In the genomic region with DNA sequence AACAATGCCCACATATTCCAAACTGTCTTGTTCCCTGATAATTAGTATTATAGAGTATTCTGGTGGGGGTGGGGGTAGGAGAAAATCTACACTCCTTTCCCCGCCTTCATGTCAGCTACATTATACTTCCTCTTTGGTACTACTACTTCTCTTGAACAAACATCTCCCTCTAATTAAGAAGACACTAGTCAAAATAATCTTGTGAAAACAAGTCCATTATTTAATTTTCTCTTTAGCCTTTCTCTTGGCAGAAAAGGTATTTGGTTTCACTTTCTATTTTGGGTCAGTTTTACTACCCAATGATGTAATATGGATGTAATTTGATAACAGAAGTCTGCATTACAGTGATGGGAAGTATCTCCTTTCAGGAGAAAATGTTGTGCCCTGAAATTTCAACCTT, we compare ENCODE assay signal across 11 cellular contexts.
DNase-seq lines count a peak whose midpoint lies in the region; ATAC-seq and TF ChIP-seq lines count a peak whose summit lies in the region.
"Had no signal": no experiment of that assay in that cellular context is flagged by ENCODE, and none has a peak within 500 bp of the region (broad histone marks: within the 10 kb centered on the region; RNA-seq: fewer than 3 reads in every experiment).

No MANE protein-coding gene starts in this region.

- H3K4me2 ChIP-seq in OCI-LY3 (ENCODE audit: low read length) = peak overlapping the region; percentile 4

- H3K27me3 ChIP-seq in OCI-LY3 (ENCODE audit: low read depth, low read length) = no peaks in the 10 kb centered on the region

- H3K79me2 ChIP-seq in OCI-LY3 (ENCODE audit: low read length) = no peaks in the 10 kb centered on the region

- no peak for TF ChIP-seq CTCF in OCI-LY3 (IDR thresholded peaks at IDR 0.05; ENCODE audit: low read depth, low read length)

- no peaks in the 10 kb centered on the region for H3K9me3 ChIP-seq in OCI-LY3 (ENCODE audit: insufficient read depth, low read length)

- no peak overlapping the region for H3K27ac ChIP-seq in OCI-LY3 (ENCODE audit: low read length)

- H3K4me1 Mint-ChIP-seq in activated naive CD4-positive, alpha-beta T cell treated with anti-CD3 and anti-CD28 coated beads, Interleukin-2, amount 10 ng/mL, durations not matched to agents 7 days and 5 days = peaks cover 6% of the 10 kb centered on the region
- H3K4me1 Mint-ChIP-seq in stimulated activated effector memory CD8-positive, alpha-beta T cell treated with anti-CD3 and anti-CD28 coated beads, Interleukin-12 subunit alpha, Interleukin-12 subunit beta, amount 100 ng/mL, for 72 hours = no peaks in the 10 kb centered on the region

- no peaks in the 10 kb centered on the region for H3K36me3 ChIP-seq in OCI-LY3 (replicated peaks; ENCODE audit: low read depth, low read length)

- no peak for DNase-seq in activated naive CD4-positive, alpha-beta T cell treated with anti-CD3 and anti-CD28 coated beads, Interleukin-2, amount 10 ng/mL, durations not matched to agents 7 days and 5 days
- DNase-seq in activated naive CD4-positive, alpha-beta T cell treated with Interleukin-2 at 50 U/mL for 16 hours = no peak
- peak; percentile 38 to 72 for DNase-seq in erythroblast (lab: John Stamatoyannopoulos, UW)
- no peak for DNase-seq in stimulated activated effector memory CD8-positive, alpha-beta T cell treated with anti-CD3 and anti-CD28 coated beads, Interleukin-12 subunit alpha, Interleukin-12 subunit beta, amount 100 ng/mL, for 72 hours (ENCODE audit: low spot score in 2 of 2)
- DNase-seq: GOT3, islet precursor cell, NCI-H1694 had no signal

- no peaks in the 10 kb centered on the region for H4K20me1 ChIP-seq in OCI-LY3 (ENCODE audit: insufficient read depth, low read length)

- CTCF ChIA-PET in activated naive CD4-positive, alpha-beta T cell treated with anti-CD3 and anti-CD28 coated beads, Interleukin-2, amount 10 ng/mL, durations not matched to agents 7 days and 5 days (lab: Charles Lee) = interaction anchor here (1.3 kb wide), 1 partner anchor 8 kb away, joined by 3 read pairs; no protein-coding TSS in a partner anchor

- 0 out of 2 replicates have a peak overlapping the region, but pooled peaks have one; percentile 1 for H2AFZ ChIP-seq in OCI-LY3 (ENCODE audit: low read depth, low read length)

- H3K4me3 Mint-ChIP-seq in activated naive CD4-positive, alpha-beta T cell treated with anti-CD3 and anti-CD28 coated beads, Interleukin-2, amount 10 ng/mL, durations not matched to agents 7 days and 5 days = no peak overlapping the region
- no peak overlapping the region for H3K4me3 Mint-ChIP-seq in stimulated activated effector memory CD8-positive, alpha-beta T cell treated with anti-CD3 and anti-CD28 coated beads, Interleukin-12 subunit alpha, Interleukin-12 subunit beta, amount 100 ng/mL, for 72 hours

- H3K36me3 Mint-ChIP-seq in activated naive CD4-positive, alpha-beta T cell treated with anti-CD3 and anti-CD28 coated beads, Interleukin-2, amount 10 ng/mL, durations not matched to agents 7 days and 5 days = no peaks in the 10 kb centered on the region
- H3K36me3 Mint-ChIP-seq in stimulated activated effector memory CD8-positive, alpha-beta T cell treated with anti-CD3 and anti-CD28 coated beads, Interleukin-12 subunit alpha, Interleukin-12 subunit beta, amount 100 ng/mL, for 72 hours = no peaks in the 10 kb centered on the region

- no peak for ATAC-seq in stimulated activated effector memory CD8-positive, alpha-beta T cell treated with anti-CD3 and anti-CD28 coated beads, Interleukin-12 subunit alpha, Interleukin-12 subunit beta, amount 100 ng/mL, for 72 hours
- ATAC-seq in HG02981 (IDR thresholded peaks at IDR 0.05; ENCODE audit: unreplicated experiment) (no peak), HG03439 (IDR thresholded peaks at IDR 0.05; ENCODE audit: unreplicated experiment) (no peak), GM18517 (IDR thresholded peaks at IDR 0.05; ENCODE audit: unreplicated experiment) (no peak)

- no peak for TF ChIP-seq POLR2A in erythroblast (IDR thresholded peaks at IDR 0.05; ENCODE audit: low read length)

- H3K9ac ChIP-seq in OCI-LY3 (ENCODE audit: low read length) = no peak overlapping the region

- H3K4me3 ChIP-seq in OCI-LY3 (ENCODE audit: low read length) = no peak overlapping the region

- no peaks in the 10 kb centered on the region for H3K27me3 Mint-ChIP-seq in activated naive CD4-positive, alpha-beta T cell treated with anti-CD3 and anti-CD28 coated beads, Interleukin-2, amount 10 ng/mL, durations not matched to agents 7 days and 5 days

- H3K27ac Mint-ChIP-seq in activated naive CD4-positive, alpha-beta T cell treated with anti-CD3 and anti-CD28 coated beads, Interleukin-2, amount 10 ng/mL, durations not matched to agents 7 days and 5 days = peak overlapping the region; percentile 34
- H3K27ac Mint-ChIP-seq in stimulated activated effector memory CD8-positive, alpha-beta T cell treated with anti-CD3 and anti-CD28 coated beads, Interleukin-12 subunit alpha, Interleukin-12 subunit beta, amount 100 ng/mL, for 72 hours = peak overlapping the region; percentile 21

- H3K4me1 ChIP-seq in OCI-LY3 (ENCODE audit: low read length) = peaks cover 3% of the 10 kb centered on the region; the same call in 1 of the 2 replicates

- peaks cover 2% of the 10 kb centered on the region for H3K9me3 Mint-ChIP-seq in activated naive CD4-positive, alpha-beta T cell treated with anti-CD3 and anti-CD28 coated beads, Interleukin-2, amount 10 ng/mL, durations not matched to agents 7 days and 5 days
- peaks cover 13% of the 10 kb centered on the region for H3K9me3 Mint-ChIP-seq in stimulated activated effector memory CD8-positive, alpha-beta T cell treated with anti-CD3 and anti-CD28 coated beads, Interleukin-12 subunit alpha, Interleukin-12 subunit beta, amount 100 ng/mL, for 72 hours

Comparison
In these comparisons a context has a peak if more than half of its experiments do, and no peak if none do; other contexts are left out.
1. DNase-seq: peak in erythroblast (2 of 2); none in activated naive CD4-positive, alpha-beta T cell treated with anti-CD3 and anti-CD28 coated beads, Interleukin-2, amount 10 ng/mL, durations not matched to agents 7 days and 5 days (single experiment), activated naive CD4-positive, alpha-beta T cell treated with Interleukin-2 at 50 U/mL for 16 hours (single experiment) and stimulated activated effector memory CD8-positive, alpha-beta T cell treated with anti-CD3 and anti-CD28 coated beads, Interleukin-12 subunit alpha, Interleukin-12 subunit beta, amount 100 ng/mL, for 72 hours (0 of 2).